Comparison of ENCODE assay signal across 17 cellular contexts in the genomic region with DNA sequence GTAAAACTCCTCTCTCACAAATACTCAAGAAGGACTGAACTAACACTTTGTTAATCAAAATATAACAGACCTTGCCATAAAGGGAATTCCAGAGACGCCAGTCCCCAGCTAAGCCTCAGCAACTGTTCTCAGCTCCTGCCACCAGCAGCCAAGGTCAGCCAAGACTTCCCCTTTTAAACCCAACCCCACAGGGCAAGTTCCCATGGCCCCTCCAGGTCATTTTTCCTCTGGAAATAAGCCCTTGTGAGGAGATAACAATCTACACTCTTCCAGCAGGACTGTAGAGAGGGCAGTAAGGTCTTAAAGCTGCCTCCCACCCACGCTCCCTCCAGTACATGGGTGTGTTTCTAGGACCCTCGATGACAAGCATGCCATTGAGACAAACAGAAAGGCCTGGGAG.
DNase-seq lines count a peak whose midpoint lies in the region; ATAC-seq and TF ChIP-seq lines count a peak whose summit lies in the region.
"Had no signal": no experiment of that assay in that cellular context is flagged by ENCODE, and none has a peak within 500 bp of the region (broad histone marks: within the 10 kb centered on the region; RNA-seq: fewer than 3 reads in every experiment).

No MANE protein-coding gene starts in this region.

- H3K4me3 ChIP-seq in NB4 (ENCODE audit: low read depth, low read length): no peak overlapping the region
- no peak overlapping the region for H3K4me3 ChIP-seq in muscle layer of colon (ENCODE audit: low read depth in 1 of 2, low read length in 2 of 2)
- no peak overlapping the region for H3K4me3 ChIP-seq in thoracic aorta
- no peak overlapping the region for H3K4me3 ChIP-seq in effector memory CD4-positive, alpha-beta T cell (ENCODE audit: insufficient read depth, low read depth, low read length, poor library complexity, severe bottlenecking)
- H3K4me3 ChIP-seq: suprapubic skin had no signal

- H3K36me3 ChIP-seq in muscle layer of colon (ENCODE audit: insufficient read depth, low read length): no peaks in the 10 kb centered on the region
- H3K36me3 ChIP-seq in thoracic aorta: no peaks in the 10 kb centered on the region
- no peaks in the 10 kb centered on the region for H3K36me3 ChIP-seq in effector memory CD4-positive, alpha-beta T cell (ENCODE audit: control insufficient read depth, insufficient read depth, low read length)
- H3K36me3 ChIP-seq: suprapubic skin had no signal

- peak; percentile 10 for DNase-seq in NB4 (ENCODE audit: low read depth)
- DNase-seq in amniotic epithelial cell (ENCODE audit: low read depth): peak; percentile 19
- DNase-seq in thoracic aorta (ENCODE audit: low spot score): no peak
- no peak for DNase-seq in cerebellar nuclear complex (lab: John Stamatoyannopoulos, UW)
- no peak for DNase-seq in left lobe of liver (ENCODE audit: low spot score)
- no peak for DNase-seq in effector memory CD4-positive, alpha-beta T cell
- DNase-seq: activated CD4-positive, alpha-beta T cell treated with anti-CD3 and anti-CD28 coated beads, Interleukin-2, amount 50 U/mL, for 1 hour; activated CD8-positive, alpha-beta memory T cell treated with anti-CD3 and anti-CD28 coated beads, Interleukin-2, amount 50 U/mL, for 48 hours; activated effector memory CD4-positive, alpha-beta T cell treated with Interleukin-2 at 50 U/mL for 16 hours; activated naive CD8-positive, alpha-beta T cell treated with anti-CD3 and anti-CD28 coated beads, Interleukin-2, amount 50 U/mL, for 24 hours; DMS79; immature natural killer cell; natural killer cell; NCI-H1930; stimulated activated CD4-positive, alpha-beta T cell treated with anti-CD3 and anti-CD28 coated beads, Interleukin-12 subunit alpha, Interleukin-12 subunit beta, amount 100 ng/mL, for 4 hours had no signal

- peaks cover 80% of the 10 kb centered on the region for H3K4me1 ChIP-seq in muscle layer of colon (ENCODE audit: insufficient read depth, low read length)
- peaks cover 54 to 84% of the 10 kb centered on the region in 2 donors for H3K4me1 ChIP-seq in thoracic aorta (ENCODE audit: control insufficient read depth in 1 of 2, low read depth in 2 of 2)
- H3K4me1 ChIP-seq in effector memory CD4-positive, alpha-beta T cell (ENCODE audit: control insufficient read depth, insufficient read depth, low read length, poor library complexity, severe bottlenecking): no peaks in the 10 kb centered on the region

- no peak overlapping the region for H3K9ac ChIP-seq in muscle layer of colon (ENCODE audit: low read length)

- H3K27ac ChIP-seq in muscle layer of colon (ENCODE audit: low read depth, low read length): peak overlapping the region; percentile 41
- H3K27ac ChIP-seq in thoracic aorta: peak overlapping the region; percentile 62 to 76
- H3K27ac ChIP-seq in effector memory CD4-positive, alpha-beta T cell (ENCODE audit: insufficient read depth, low read length, poor library complexity, severe bottlenecking): no peak overlapping the region
- H3K27ac ChIP-seq: suprapubic skin had no signal

- ATAC-seq in thoracic aorta (ENCODE audit: insufficient number of reproducible peaks, low FRiP score, low read depth) (no peak), left lobe of liver (no peak)
- ATAC-seq: activated naive CD8-positive, alpha-beta T cell treated with anti-CD3 and anti-CD28 coated beads, Interleukin-2, amount 50 U/mL, for 24 hours; natural killer cell had no signal

- TF ChIP-seq CTCF in NB4 (IDR thresholded peaks at IDR 0.05; ENCODE audit: low read depth, low read length) (no peak), thoracic aorta (IDR thresholded peaks at IDR 0.05) (no peak)

- no peak for TF ChIP-seq POLR2A in NB4 (IDR thresholded peaks at IDR 0.05; ENCODE audit: extremely low read depth, insufficient read length)

- no peaks in the 10 kb centered on the region for H3K9me3 ChIP-seq in muscle layer of colon (ENCODE audit: low read length)
- H3K9me3 ChIP-seq in thoracic aorta: no peaks in the 10 kb centered on the region
- H3K9me3 ChIP-seq in effector memory CD4-positive, alpha-beta T cell (ENCODE audit: control insufficient read depth, low read length): no peaks in the 10 kb centered on the region
- H3K9me3 ChIP-seq: suprapubic skin had no signal

- no peaks in the 10 kb centered on the region for H3K27me3 ChIP-seq in muscle layer of colon (ENCODE audit: control insufficient read depth in 1 of 2, insufficient read depth in 2 of 2, low read length in 2 of 2)
- no peaks in the 10 kb centered on the region for H3K27me3 ChIP-seq in thoracic aorta (replicated peaks; ENCODE audit: insufficient read depth)
- no peaks in the 10 kb centered on the region for H3K27me3 ChIP-seq in effector memory CD4-positive, alpha-beta T cell (replicated peaks; ENCODE audit: control insufficient read depth, insufficient read depth, low read length, poor library complexity, severe bottlenecking)
- H3K27me3 ChIP-seq: suprapubic skin had no signal

Comparison
In these comparisons a context has a peak if more than half of its experiments do, and no peak if none do; other contexts are left out.
1. DNase-seq: peak in NB4 (single experiment) and amniotic epithelial cell (single experiment); none in thoracic aorta (single experiment), cerebellar nuclear complex (0 of 2), left lobe of liver (single experiment) and effector memory CD4-positive, alpha-beta T cell (0 of 3).